ENCODE assay signal across 1 cellular context in genomic region chr17:83103938-83104311, GRCh38.
TF ChIP-seq lines count a peak whose summit lies in the region.

No MANE protein-coding gene starts in this region.

TF ChIP-seq in IMR-90, 13 proteins besides CTCF, POLR2A, EP300 and RAD21 (continued from another document):
- TF ChIP-seq ELK1 (IDR thresholded peaks at IDR 0.05; ENCODE audit: borderline replicate concordance, low read depth, low read length) = no peak
- TF ChIP-seq RCOR1 (IDR thresholded peaks at IDR 0.05; ENCODE audit: insufficient replicate concordance, low read length) = no peak
